10 cellular contexts compared by ENCODE assay signal in the genomic region with DNA sequence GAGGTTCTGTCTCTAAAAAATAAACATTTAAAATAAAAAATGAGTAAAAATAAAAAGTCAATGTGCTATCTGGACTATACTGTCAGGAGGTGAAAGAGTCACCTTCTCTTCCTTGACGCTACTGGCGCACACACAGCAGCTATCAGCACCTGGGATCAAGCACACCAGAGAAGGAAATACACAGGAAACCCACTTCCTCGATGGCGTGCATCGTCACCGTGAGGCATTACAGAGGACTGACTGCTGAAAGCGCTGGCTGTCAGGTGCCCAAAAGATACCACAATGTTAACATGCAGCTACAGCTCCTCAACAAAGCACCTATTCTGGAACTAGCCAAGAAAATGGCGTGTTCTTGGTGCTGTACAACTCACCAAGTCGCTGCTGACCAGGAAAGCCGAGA. TPM values are rescaled to one million over a fixed set of nuclear protein-coding genes. Genes with fewer than 3 reads are reported as not detected.
DNase-seq lines count a peak whose midpoint lies in the region; ATAC-seq, FAIRE-seq and TF ChIP-seq lines count a peak whose summit lies in the region.
"Had no signal": no experiment of that assay in that cellular context is flagged by ENCODE, and none has a peak within 500 bp of the region (broad histone marks: within the 10 kb centered on the region; RNA-seq: fewer than 3 reads in every experiment).

No MANE protein-coding gene starts in this region.

- no peak for FAIRE-seq in GM12878 (lab: Jason Lieb, UNC)

- TF ChIP-seq CTCF in CD4-positive, alpha-beta T cell (IDR thresholded peaks at IDR 0.05), result no peak
- no peak for TF ChIP-seq CTCF in GM12878 (IDR thresholded peaks at IDR 0.05 in 2 of 3, conservative IDR thresholded peaks at IDR 0.05 in 1 of 3; ENCODE audit: control insufficient read depth in 2 of 3, extremely low read depth in 1 of 3, insufficient read depth in 1 of 3, low read depth in 3 of 3, low read length in 3 of 3)

- peak overlapping the region; percentile 83 for H3K27ac ChIP-seq in CD4-positive, alpha-beta T cell (ENCODE audit: low read depth, low read length)
- H3K27ac ChIP-seq in GM12878 (ENCODE audit: control insufficient read depth, insufficient read depth) (no peak overlapping the region), skin epidermis (peak overlapping the region in 14 of 21 experiments; percentile 21 to 85 (median 43))

- WGBS in GM12878 (ENCODE audit: insufficient coverage, insufficient replicate concordance, low lambda C conversion rate, missing lambda C conversion rate), result 32% methylated on average over 10 of the region's 10 CpGs

- H3K4me1 Mint-ChIP-seq in CD4-positive, alpha-beta T cell (ENCODE audit: low read depth), result peaks cover 48% of the 10 kb centered on the region

- H3K9me3 Mint-ChIP-seq in CD4-positive, alpha-beta T cell, result no peaks in the 10 kb centered on the region

- peak overlapping the region; percentile 96 for H3K27ac Mint-ChIP-seq in CD4-positive, alpha-beta T cell

- peak overlapping the region; percentile 89 for H3K4me3 Mint-ChIP-seq in CD4-positive, alpha-beta T cell

- DNase-seq in CD4-positive, alpha-beta T cell, result peak; percentile 72 to 91 (median 77)
- peak; percentile 74 for DNase-seq in activated CD4-positive, alpha-beta T cell treated with anti-CD3 and anti-CD28 coated beads for 48 hours
- DNase-seq in GM12878 (ENCODE audit: low read depth, low spot score), result no peak
- DNase-seq in SKM-1 treated with dmso at 0.1 percent for 144 hours (lab: John Stamatoyannopoulos, UW; ENCODE audit: unreplicated experiment), result no peak
- no peak for DNase-seq in GM19238 (ENCODE audit: insufficient read length, low spot score)
- DNase-seq in NCI-H2196 treated with DMSO at 0.1 percent for 48 hours (lab: John Stamatoyannopoulos, UW; ENCODE audit: unreplicated experiment), result no peak
- DNase-seq: heart left ventricle, NCI-H524 had no signal

- H3K36me3 Mint-ChIP-seq in CD4-positive, alpha-beta T cell (ENCODE audit: low read depth), result peaks cover 65% of the 10 kb centered on the region

- H3K4me2 ChIP-seq in GM12878 (ENCODE audit: control insufficient read depth, insufficient read depth), result no peak overlapping the region

- no peak for TF ChIP-seq EP300 in GM12878 (IDR thresholded peaks at IDR 0.05; ENCODE audit: borderline replicate concordance in 1 of 2, control insufficient read depth in 1 of 2, low read depth in 2 of 2, low read length in 2 of 2)

- no peaks in the 10 kb centered on the region for H3K27me3 Mint-ChIP-seq in CD4-positive, alpha-beta T cell

- no peak overlapping the region for H2AFZ ChIP-seq in GM12878 (ENCODE audit: control insufficient read depth, low read depth, low read length)

- no TSS peak for BruUV-seq in GM12878 (replicated peaks; lab: Mats Ljungman, UMichigan)

- H4K20me1 ChIP-seq in GM12878 (ENCODE audit: control insufficient read depth, insufficient read depth), result peaks cover 3% of the 10 kb centered on the region; the same call in 1 of the 2 replicates

- intact Hi-C loops in CD4-positive, alpha-beta T cell (cut with DNase I, micrococcal nuclease), result loop anchor here (1.0 to 2.0 kb wide), 4 partner anchors 17 to 62 kb away; a partner anchor contains a TSS
- intact Hi-C loops in GM12878 (cut with micrococcal nuclease; ENCODE audit: unreplicated experiment), result no loop called here

- POLR2A ChIA-PET in CD4-positive, alpha-beta T cell (lab: Charles Lee), result interaction anchor here (0.6 to 1.8 kb wide), 14 partner anchors 15 to 381 kb away, joined by 3 to 24 read pairs (median 6); a partner anchor contains a TSS
- POLR2A ChIA-PET in GM12878 (lab: Charles Lee), result interaction anchor here (1.2 kb wide), 1 partner anchor 17 kb away, joined by 3 read pairs; no protein-coding TSS in a partner anchor

- H3K4me3 ChIP-seq in GM12878, result no peak overlapping the region
- H3K4me3 ChIP-seq in skin epidermis, result no peak overlapping the region
- H3K4me3 ChIP-seq: heart left ventricle had no signal

- peaks cover 18% of the 10 kb centered on the region for H3K79me2 ChIP-seq in GM12878 (ENCODE audit: control insufficient read depth, insufficient read depth, low read length)

- in situ Hi-C loops in GM12878 (cut with MboI), result no loop called here

- H3K9me3 ChIP-seq in CD4-positive, alpha-beta T cell (ENCODE audit: control insufficient read depth, low read length), result no peaks in the 10 kb centered on the region
- H3K9me3 ChIP-seq in GM12878 (replicated peaks; ENCODE audit: control insufficient read depth, insufficient read depth, low read length), result no peaks in the 10 kb centered on the region
- H3K9me3 ChIP-seq: heart left ventricle had no signal

- ATAC-seq in CD4-positive, alpha-beta T cell (ENCODE audit: poor library complexity), result peak; percentile 98
- no peak for ATAC-seq in GM12878
- ATAC-seq in GM18909 (IDR thresholded peaks at IDR 0.05; ENCODE audit: poor library complexity, unreplicated experiment), result no peak

- RAD21 ChIA-PET in GM12878 (lab: Charles Lee; ENCODE audit: unreplicated experiment), result no interaction called here

- H3K9ac ChIP-seq in GM12878 (ENCODE audit: control insufficient read depth, insufficient read depth, low read length), result no peak overlapping the region

- SMC1A ChIA-PET in GM12878 (lab: Charles Lee; ENCODE audit: uncharacterized antibody, unreplicated experiment), result no interaction called here

- no peak for TF ChIP-seq RAD21 in GM12878 (IDR thresholded peaks at IDR 0.05; ENCODE audit: insufficient read depth, low read depth, low read length)

- no peaks in the 10 kb centered on the region for H3K27me3 ChIP-seq in CD4-positive, alpha-beta T cell (ENCODE audit: control insufficient read depth, insufficient read depth, low read length)
- no peaks in the 10 kb centered on the region for H3K27me3 ChIP-seq in GM12878 (replicated peaks in 1 of 2; ENCODE audit: control insufficient read depth in 2 of 2, insufficient read depth in 2 of 2, low read length in 1 of 2)
- H3K27me3 ChIP-seq: heart left ventricle had no signal

- H3K36me3 ChIP-seq in GM12878 (ENCODE audit: control insufficient read depth in 2 of 2, insufficient read depth in 2 of 2, low read length in 1 of 2), result peaks cover 8 to 61% of the 10 kb centered on the region in 2 experiments

- H3K4me1 ChIP-seq in GM12878 (ENCODE audit: control insufficient read depth, insufficient read depth, low read length), result peaks cover 7% of the 10 kb centered on the region

- TF ChIP-seq POLR2A in GM12878 (IDR thresholded peaks at IDR 0.05; ENCODE audit: low read depth, low read length), result peak; percentile 19; the same call in 1 of the 2 replicates

- CTCF ChIA-PET in CD4-positive, alpha-beta T cell (lab: Charles Lee), result interaction anchor here (0.6 to 1.5 kb wide), 3 partner anchors 18 to 68 kb away, joined by 3 to 6 read pairs (median 5); no protein-coding TSS in a partner anchor
- CTCF ChIA-PET in GM12878 (lab: Yijun Ruan, JAX), result no interaction called here

TF ChIP-seq in GM12878, 131 proteins besides CTCF, POLR2A, EP300 and RAD21:
- TF ChIP-seq, protein P1, sequence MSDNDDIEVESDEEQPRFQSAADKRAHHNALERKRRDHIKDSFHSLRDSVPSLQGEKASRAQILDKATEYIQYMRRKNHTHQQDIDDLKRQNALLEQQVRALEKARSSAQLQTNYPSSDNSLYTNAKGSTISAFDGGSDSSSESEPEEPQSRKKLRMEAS (IDR thresholded peaks at IDR 0.05; ENCODE audit: low read depth, low read length), result no peak
- no peak for TF ChIP-seq TCF3 (IDR thresholded peaks at IDR 0.05; ENCODE audit: borderline replicate concordance, insufficient read depth, low read depth, low read length)
- no peak for TF ChIP-seq YBX1 (IDR thresholded peaks at IDR 0.05)
- TF ChIP-seq IKZF1 (conservative IDR thresholded peaks at IDR 0.05), result no peak
- no peak for TF ChIP-seq MXI1 (IDR thresholded peaks at IDR 0.05; ENCODE audit: low read depth, low read length)
- TF ChIP-seq KAT2A (conservative IDR thresholded peaks at IDR 0.05; ENCODE audit: control insufficient read depth, low read depth, low read length), result no peak
- no peak for TF ChIP-seq HDAC2 (IDR thresholded peaks at IDR 0.05)

RNA-seq across cellular contexts. Expression of a gene that starts 6.1 kb away (rescaled TPM):
- 10 to 100 TPM; 72.3 to 76.3 TPM for total RNA-seq in CD4-positive, alpha-beta T cell
- total RNA-seq in GM12878 (2013; cell fraction: nucleolus; rRNA removed), result 130 and 131 TPM in 2 replicates
- total RNA-seq in GM12878 (2014; rRNA removed) (24.7 and 26.5 TPM in 2 replicates), GM12878 (2014; rRNA removed; fragmentation: Illumina TruSeq; extraction: Trizol) (20.1 and 20.4 TPM in 2 replicates), GM12878 (2021) (30.9 and 33.7 TPM in 2 replicates)
- polyA plus RNA-seq in GM12878 (2011; ENCODE audit: low read depth), result 23.4 TPM
- polyA plus RNA-seq in GM12878 (2011; rRNA removed) (28.7 and 37.7 TPM in 2 replicates), GM12878 (2014; fragmentation: Illumina TruSeq; extraction: Trizol) (20.5 and 23.8 TPM in 2 replicates), GM12878 (2014; fragmentation: Nextera tagmentation; extraction: Ambion mirVana) (10 to 100 TPM; 11.3 to 15.1 TPM), GM12878 (2014; rRNA removed) (19.6 and 26.7 TPM in 2 replicates), GM12878 (2016; fragmentation: Nextera tagmentation; extraction: Ambion mirVana) (10 to 100 TPM; 12.6 to 20.0 TPM)
- polyA plus RNA-seq in GM12878 (2011; cell fraction: cytosol; rRNA removed), result 42.7 and 47.6 TPM in 2 replicates
- polyA plus RNA-seq in GM12878 (2011; cell fraction: nucleus; rRNA removed), result 45.6 and 46.8 TPM in 2 replicates
- 32.1 and 35.8 TPM in 2 replicates for polyA plus RNA-seq in GM12878 (2012)
- polyA minus RNA-seq in GM12878 (2011; rRNA and poly(A)+ RNA removed), result 96.4 and 132 TPM in 2 replicates
- polyA minus RNA-seq in GM12878 (2011; cell fraction: cytosol; rRNA and poly(A)+ RNA removed), result 29.0 and 31.5 TPM in 2 replicates
- 27.3 and 43.1 TPM in 2 replicates for polyA minus RNA-seq in GM12878 (2011; cell fraction: nucleus; rRNA and poly(A)+ RNA removed)

RNA-seq across cellular contexts. Expression of a gene that starts 23.9 kb away (rescaled TPM):
- total RNA-seq in CD4-positive, alpha-beta T cell, result 10 to 100 TPM; 47.1 to 48.2 TPM
- 47.2 and 55.4 TPM in 2 replicates for total RNA-seq in GM12878 (2013; cell fraction: nucleolus; rRNA removed)
- total RNA-seq in GM12878 (2014; rRNA removed) (3.6 and 4.9 TPM in 2 replicates), GM12878 (2014; rRNA removed; fragmentation: Illumina TruSeq; extraction: Trizol) (6.8 and 7.2 TPM in 2 replicates), GM12878 (2021) (57.5 and 65.3 TPM in 2 replicates)
- polyA plus RNA-seq in GM12878 (2011; ENCODE audit: low read depth), result 13.6 TPM
- polyA plus RNA-seq in GM12878 (2011; rRNA removed) (3.2 and 5.1 TPM in 2 replicates), GM12878 (2014; fragmentation: Illumina TruSeq; extraction: Trizol) (3.5 and 17.6 TPM in 2 replicates), GM12878 (2014; fragmentation: Nextera tagmentation; extraction: Ambion mirVana) (1 to 10 TPM in 1 of 2 experiments, under 1 TPM in 1; 0.66 to 1.7 TPM), GM12878 (2014; rRNA removed) (24.0 and 42.2 TPM in 2 replicates), GM12878 (2016; fragmentation: Nextera tagmentation; extraction: Ambion mirVana) (10 to 100 TPM; 47.1 to 49.4 TPM)
- polyA plus RNA-seq in GM12878 (2011; cell fraction: cytosol; rRNA removed), result 7.8 and 8.6 TPM in 2 replicates
- polyA plus RNA-seq in GM12878 (2011; cell fraction: nucleus; rRNA removed), result 45.6 and 76.2 TPM in 2 replicates
- 34.7 and 37.6 TPM in 2 replicates for polyA plus RNA-seq in GM12878 (2012)
- polyA minus RNA-seq in GM12878 (2011; rRNA and poly(A)+ RNA removed), result 4.5 and 8.6 TPM in 2 replicates
- 9.5 and 14.8 TPM in 2 replicates for polyA minus RNA-seq in GM12878 (2011; cell fraction: cytosol; rRNA and poly(A)+ RNA removed)
- polyA minus RNA-seq in GM12878 (2011; cell fraction: nucleus; rRNA and poly(A)+ RNA removed), result 15.5 and 27.3 TPM in 2 replicates

Comparison
In these comparisons a context has a peak if more than half of its experiments do, and no peak if none do; other contexts are left out.
1. DNase-seq: peak in CD4-positive, alpha-beta T cell (10 of 10) and activated CD4-positive, alpha-beta T cell treated with anti-CD3 and anti-CD28 coated beads for 48 hours (single experiment); none in GM12878 (single experiment), SKM-1 treated with dmso at 0.1 percent for 144 hours (single experiment), GM19238 (single experiment) and NCI-H2196 treated with DMSO at 0.1 percent for 48 hours (single experiment).